8 cellular contexts compared by ENCODE assay signal in the genomic region with DNA sequence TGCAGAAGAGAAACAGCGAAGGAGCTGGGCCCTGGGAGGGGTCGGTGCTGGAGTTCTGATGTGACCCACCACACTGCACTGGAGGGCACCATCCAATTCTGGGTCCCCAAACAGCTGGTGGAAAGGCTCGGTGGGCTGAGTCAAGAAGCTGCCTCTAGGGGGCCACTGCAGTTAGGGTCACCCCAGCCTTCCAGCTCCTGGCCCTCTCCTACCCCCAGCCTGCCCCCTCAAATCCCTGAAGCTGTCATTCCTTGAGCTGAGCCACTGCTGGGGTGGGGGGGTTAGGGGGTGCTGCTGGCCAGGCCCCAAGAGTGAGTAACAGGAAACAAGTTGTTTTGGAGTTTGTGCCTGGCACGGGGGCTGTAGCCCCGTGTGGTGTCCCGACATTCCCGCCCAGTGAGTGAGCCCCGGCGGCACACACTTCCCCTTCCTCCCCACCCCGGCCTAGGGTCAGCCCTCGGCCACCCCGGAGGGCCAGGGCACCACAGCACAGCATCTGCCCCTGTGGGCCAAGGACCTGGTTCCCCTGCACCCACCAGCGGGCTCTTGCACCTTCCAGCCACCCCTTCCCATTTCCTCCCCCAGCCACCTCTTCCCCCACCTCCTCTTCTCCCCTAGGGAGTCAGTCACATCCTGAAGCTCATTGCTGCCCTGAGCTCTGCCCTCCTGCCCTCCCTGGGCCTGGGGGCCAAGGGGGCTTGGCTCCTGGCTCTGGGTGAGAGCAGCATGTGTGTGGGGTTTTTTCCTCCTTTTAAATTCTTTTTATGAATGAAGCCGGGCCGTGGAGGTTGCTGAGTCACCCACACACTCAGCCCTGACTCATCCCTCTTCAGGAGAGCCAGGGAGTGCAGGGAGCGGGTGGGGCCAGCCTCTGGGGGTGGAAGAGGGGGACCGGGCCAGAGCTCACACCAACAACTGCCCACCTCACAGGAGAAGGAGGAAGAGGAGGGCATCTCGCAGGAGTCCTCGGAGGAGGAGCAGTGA. TPM values are rescaled to one million over a fixed set of nuclear protein-coding genes. Genes with fewer than 3 reads are reported as not detected.
DNase-seq lines count a peak whose midpoint lies in the region; ATAC-seq and TF ChIP-seq lines count a peak whose summit lies in the region.

No MANE protein-coding gene starts in this region.

- H3K27ac ChIP-seq in IMR-90 (ENCODE audit: insufficient read depth, low read length) (peak overlapping the region; percentile 92), vagina (peak overlapping the region; percentile 82), Karpas-422 (ENCODE audit: low read length) (no peak overlapping the region; the same call in 1 of the 2 replicates)

- peaks cover 61% of the 10 kb centered on the region for H3K36me3 Mint-ChIP-seq in activated CD4-positive, alpha-beta memory T cell treated with anti-CD3 and anti-CD28 coated beads for 36 hours
- peaks cover 13% of the 10 kb centered on the region for H3K36me3 Mint-ChIP-seq in neural crest cell (ENCODE audit: low read depth)

- peaks cover 26% of the 10 kb centered on the region for H4K20me1 ChIP-seq in IMR-90 (ENCODE audit: insufficient read depth, low read length)
- H4K20me1 ChIP-seq in Karpas-422 (ENCODE audit: insufficient read depth, low read depth, low read length) = peaks cover 38% of the 10 kb centered on the region

- H3K4me3 ChIP-seq in IMR-90 (ENCODE audit: insufficient read depth, low read depth, low read length) (no peak overlapping the region), epithelial cell of esophagus (ENCODE audit: low read length) (no peak overlapping the region), vagina (no peak overlapping the region), Karpas-422 (ENCODE audit: low read length) (no peak overlapping the region)

- H4K8ac ChIP-seq in IMR-90 (ENCODE audit: low read depth in 2 of 2, low read length in 2 of 2) = peak overlapping the region; percentile 97

- peaks cover 90% of the 10 kb centered on the region for H3K4me1 Mint-ChIP-seq in activated CD4-positive, alpha-beta memory T cell treated with anti-CD3 and anti-CD28 coated beads for 36 hours (ENCODE audit: low read depth)
- peaks cover 77% of the 10 kb centered on the region for H3K4me1 Mint-ChIP-seq in neural crest cell

- H3K23ac ChIP-seq in IMR-90 (ENCODE audit: low read depth, low read length) = peak overlapping the region; percentile 92; the same call in 1 of the 2 replicates

- DNase-seq in DMS 273 (lab: John Stamatoyannopoulos, UW; ENCODE audit: unreplicated experiment) = peak; percentile 81
- DNase-seq in IMR-90 = peak; percentile 95
- peak; percentile 85 for DNase-seq in activated CD4-positive, alpha-beta memory T cell treated with anti-CD3 and anti-CD28 coated beads for 36 hours
- DNase-seq in epithelial cell of esophagus (ENCODE audit: low read depth) = peak; percentile 92
- no peak for DNase-seq in neural crest cell (ENCODE audit: low read depth, low spot score)
- DNase-seq in vagina (ENCODE audit: extremely low spot score in 2 of 2) = no peak
- no peak for DNase-seq in DMS153 (lab: John Stamatoyannopoulos, UW)
- no peak for DNase-seq in Karpas-422

- peak; percentile 42 for TF ChIP-seq CTCF in IMR-90 (conservative IDR thresholded peaks at IDR 0.05; ENCODE audit: low read depth, low read length)
- peak; percentile 23 for TF ChIP-seq CTCF in epithelial cell of esophagus (IDR thresholded peaks at IDR 0.05; ENCODE audit: insufficient read depth, low read depth, low read length, missing control alignments)
- TF ChIP-seq CTCF in neural crest cell (conservative IDR thresholded peaks at IDR 0.05) = peak; percentile 39
- TF ChIP-seq CTCF in vagina (IDR thresholded peaks at IDR 0.05) = peak in 1 of 3 experiments; percentile 6

- H3K18ac ChIP-seq in IMR-90 (ENCODE audit: low read depth, low read length) = peak overlapping the region; percentile 68

- H2AK9ac ChIP-seq in IMR-90 (replicated peaks; ENCODE audit: low read depth, low read length, poor library complexity) = peak overlapping the region; percentile 97

- H3K27ac Mint-ChIP-seq in activated CD4-positive, alpha-beta memory T cell treated with anti-CD3 and anti-CD28 coated beads for 36 hours = peak overlapping the region; percentile 87
- H3K27ac Mint-ChIP-seq in neural crest cell (ENCODE audit: unreplicated experiment) = no peak overlapping the region

- POLR2A ChIA-PET in IMR-90 (lab: Charles Lee; ENCODE audit: unreplicated experiment) = interaction anchor here (0.6 to 0.9 kb wide), 3 partner anchors 20 to 548 kb away, joined by 3 read pairs; a partner anchor contains a TSS
- POLR2A ChIA-PET in activated CD4-positive, alpha-beta memory T cell treated with anti-CD3 and anti-CD28 coated beads for 36 hours (lab: Charles Lee) = interaction anchor here (0.7 to 1.5 kb wide), 2 partner anchors 21 to 44 kb away, joined by 3 read pairs; no protein-coding TSS in a partner anchor

- BruUV-seq in IMR-90 (replicated peaks; lab: Mats Ljungman, UMichigan) = no TSS peak

- H2BK5ac ChIP-seq in IMR-90 (ENCODE audit: low read depth, low read length, poor library complexity, severe bottlenecking) = peak overlapping the region; percentile 99

- in situ Hi-C loops in IMR-90 (cut with MboI; ENCODE audit: low sequenced_read_pairs) = loop anchor here (10.0 kb wide), 1 partner anchor 361 kb away; no protein-coding TSS in a partner anchor

- peaks cover 17% of the 10 kb centered on the region for H3K79me2 ChIP-seq in Karpas-422 (ENCODE audit: low read length)

- H3K9ac ChIP-seq in IMR-90 (ENCODE audit: low read depth, low read length) (peak overlapping the region; percentile 46; the same call in 1 of the 2 replicates), Karpas-422 (ENCODE audit: low read length) (no peak overlapping the region)

- H3K9me3 Mint-ChIP-seq in activated CD4-positive, alpha-beta memory T cell treated with anti-CD3 and anti-CD28 coated beads for 36 hours = no peaks in the 10 kb centered on the region
- H3K9me3 Mint-ChIP-seq in neural crest cell = no peaks in the 10 kb centered on the region

- 80% methylated on average over 3 of the region's 19 CpGs; no CpG with 5 or more reads in 1 of the 2 experiments for WGBS in IMR-90 (ENCODE audit: extremely low coverage in 2 of 2, insufficient read length in 1 of 2), 2 experiments

- no peaks in the 10 kb centered on the region for H3K9me2 ChIP-seq in Karpas-422 (replicated peaks; ENCODE audit: insufficient read depth, low read length)

- H3K27me3 ChIP-seq in IMR-90 (ENCODE audit: control insufficient read depth, insufficient read depth, low read length) (no peaks in the 10 kb centered on the region), vagina (no peaks in the 10 kb centered on the region), Karpas-422 (ENCODE audit: low read length) (no peaks in the 10 kb centered on the region)

- H4K91ac ChIP-seq in IMR-90 (ENCODE audit: insufficient read depth, low read depth, low read length) = peak overlapping the region; percentile 96

- TF ChIP-seq POLR2A in IMR-90 (IDR thresholded peaks at IDR 0.05; ENCODE audit: low read depth, low read length) (peak; percentile 53), vagina (IDR thresholded peaks at IDR 0.05) (no peak)

- no peaks in the 10 kb centered on the region for H3K27me3 Mint-ChIP-seq in activated CD4-positive, alpha-beta memory T cell treated with anti-CD3 and anti-CD28 coated beads for 36 hours
- H3K27me3 Mint-ChIP-seq in neural crest cell (ENCODE audit: low read depth) = peaks cover 15% of the 10 kb centered on the region

- no peak overlapping the region for H3K4me3 Mint-ChIP-seq in activated CD4-positive, alpha-beta memory T cell treated with anti-CD3 and anti-CD28 coated beads for 36 hours
- H3K4me3 Mint-ChIP-seq in neural crest cell = peak overlapping the region; percentile 79

- CTCF ChIA-PET in IMR-90 (lab: Yijun Ruan, JAX) = interaction anchor here (1.0 to 1.8 kb wide), 4 partner anchors 42 to 171 kb away, joined by 4 to 8 read pairs (median 6); no protein-coding TSS in a partner anchor
- CTCF ChIA-PET in activated CD4-positive, alpha-beta memory T cell treated with anti-CD3 and anti-CD28 coated beads for 36 hours (lab: Charles Lee) = interaction anchor here (0.6 to 1.1 kb wide), 3 partner anchors 14 to 81 kb away, joined by 3 to 4 read pairs (median 4); no protein-coding TSS in a partner anchor

- peaks cover 14 to 72% of the 10 kb centered on the region in 2 experiments for H3K79me1 ChIP-seq in IMR-90 (ENCODE audit: low read depth in 1 of 2, low read length in 2 of 2)

- H3K9me3 ChIP-seq in IMR-90 (ENCODE audit: control insufficient read depth, insufficient read depth, low read length) (no peaks in the 10 kb centered on the region), vagina (no peaks in the 10 kb centered on the region), Karpas-422 (ENCODE audit: low read length) (no peaks in the 10 kb centered on the region)

- peaks cover 29% of the 10 kb centered on the region for H3K4me1 ChIP-seq in IMR-90 (ENCODE audit: control insufficient read depth, insufficient read depth, low read length)
- H3K4me1 ChIP-seq in vagina = peaks cover 36% of the 10 kb centered on the region
- peaks cover 39% of the 10 kb centered on the region for H3K4me1 ChIP-seq in Karpas-422 (ENCODE audit: low read length)

- peak overlapping the region; percentile 83; the same call in 2 of the 3 replicates for H2BK15ac ChIP-seq in IMR-90 (ENCODE audit: low read depth, low read length)

- H3K36me3 ChIP-seq in IMR-90 (ENCODE audit: control insufficient read depth, insufficient read depth, low read length) (peaks cover 27% of the 10 kb centered on the region), vagina (peaks cover 0 to 8% of the 10 kb centered on the region in 2 donors), Karpas-422 (ENCODE audit: insufficient read depth, low read length) (peaks cover 38% of the 10 kb centered on the region; the same call in 1 of the 2 replicates)

- H3K4me2 ChIP-seq in IMR-90 (ENCODE audit: low read depth, low read length) (peak overlapping the region; percentile 74), Karpas-422 (ENCODE audit: low read depth, low read length, poor library complexity, severe bottlenecking) (no peak overlapping the region)

- intact Hi-C loops in IMR-90 (cut with micrococcal nuclease) (no loop called here), vagina (cut with DNase I) (no loop called here)
- intact Hi-C loops in activated CD4-positive, alpha-beta memory T cell treated with anti-CD3 and anti-CD28 coated beads for 36 hours (cut with micrococcal nuclease) = loop anchor here (1.0 to 2.0 kb wide), 2 partner anchors 8 to 47 kb away; a partner anchor contains a TSS

- peak overlapping the region; percentile 99 for H2AK5ac ChIP-seq in IMR-90 (ENCODE audit: low read depth, low read length)

- TF ChIP-seq RAD21 in IMR-90 (IDR thresholded peaks at IDR 0.05; ENCODE audit: low read length) = peak; percentile 14; the same call in 1 of the 2 replicates

- H3K9me1 ChIP-seq in IMR-90 (ENCODE audit: insufficient read depth, low read length) = peaks cover 25% of the 10 kb centered on the region

- peak overlapping the region; percentile 96 for H2BK120ac ChIP-seq in IMR-90 (ENCODE audit: low read depth, low read length)

- H2AFZ ChIP-seq in IMR-90 (replicated peaks; ENCODE audit: low read length, poor library complexity) (peak overlapping the region; percentile 54), Karpas-422 (ENCODE audit: low read length) (no peak overlapping the region)

- peak overlapping the region; percentile 88 for H3K14ac ChIP-seq in IMR-90 (replicated peaks; ENCODE audit: low read depth, low read length)

- peak overlapping the region; percentile 95 for H2BK20ac ChIP-seq in IMR-90 (ENCODE audit: low read depth, low read length)

- dilution Hi-C loops in IMR-90 (cut with HindIII; ENCODE audit: low sequenced_read_pairs, unreplicated experiment) = no loop called here

- peak overlapping the region; percentile 98 for H3K4ac ChIP-seq in IMR-90 (ENCODE audit: low read depth, low read length)

- peak overlapping the region; percentile 69 for H4K5ac ChIP-seq in IMR-90 (ENCODE audit: low read depth, low read length)

- peak overlapping the region; percentile 88 for H3K56ac ChIP-seq in IMR-90 (ENCODE audit: extremely low read depth, insufficient read depth, low read length)

- peak; percentile 50 for ATAC-seq in IMR-90 (ENCODE audit: low read depth)

RNA-seq across cellular contexts. Expression of a gene that starts 4.6 kb away (rescaled TPM):
- total RNA-seq in IMR-90 (2012; rRNA removed) = 8.1 and 8.4 TPM in 2 replicates
- 25.6 and 28.9 TPM in 2 replicates for polyA plus RNA-seq in IMR-90 (2012; rRNA removed)
- polyA plus RNA-seq in IMR-90 (2012; cell fraction: cytosol; rRNA removed) = 27.3 and 43.9 TPM in 2 replicates
- 16.8 and 47.4 TPM in 2 replicates for polyA plus RNA-seq in IMR-90 (2012; cell fraction: nucleus; rRNA removed; ENCODE audit: low replicate concordance)
- 10 to 100 TPM; 22.4 to 25.2 TPM for total RNA-seq in activated CD4-positive, alpha-beta memory T cell treated with anti-CD3 and anti-CD28 coated beads for 36 hours
- 13.5 and 13.9 TPM in 2 replicates for total RNA-seq in neural crest cell
- 22.3 TPM for total RNA-seq in vagina
- total RNA-seq in Karpas-422 (2014; rRNA removed; shearing (Covaris generic); ENCODE audit: low replicate concordance) = 35.1 and 44.3 TPM in 2 replicates

RNA-seq across cellular contexts. Expression of a gene that starts 7.5 kb away (rescaled TPM):
- 101 and 129 TPM in 2 replicates for total RNA-seq in IMR-90 (2012; rRNA removed)
- polyA plus RNA-seq in IMR-90 (2012; rRNA removed) = 589 and 652 TPM in 2 replicates
- 380 and 646 TPM in 2 replicates for polyA plus RNA-seq in IMR-90 (2012; cell fraction: cytosol; rRNA removed)
- polyA plus RNA-seq in IMR-90 (2012; cell fraction: nucleus; rRNA removed; ENCODE audit: low replicate concordance) = 226 and 344 TPM in 2 replicates
- 100 to 1,000 TPM; 422 to 429 TPM for total RNA-seq in activated CD4-positive, alpha-beta memory T cell treated with anti-CD3 and anti-CD28 coated beads for 36 hours
- total RNA-seq in neural crest cell = 1,143 and 1,176 TPM in 2 replicates
- 65.6 TPM for total RNA-seq in vagina
- 337 and 353 TPM in 2 replicates for total RNA-seq in Karpas-422 (2014; rRNA removed; shearing (Covaris generic); ENCODE audit: low replicate concordance)

Comparison
In these comparisons a context has a peak if more than half of its experiments do, and no peak if none do; other contexts are left out.
1. DNase-seq: peak in DMS 273 (single experiment), IMR-90 (single experiment), activated CD4-positive, alpha-beta memory T cell treated with anti-CD3 and anti-CD28 coated beads for 36 hours (single experiment) and epithelial cell of esophagus (single experiment); none in neural crest cell (single experiment), vagina (0 of 2), DMS153 (single experiment) and Karpas-422 (single experiment).